8 cellular contexts compared by ENCODE assay signal in genomic region chr13:52617070-52618060, GRCh38. TPM values are rescaled to one million over a fixed set of nuclear protein-coding genes. Genes with fewer than 3 reads are reported as not detected.
DNase-seq lines count a peak whose midpoint lies in the region; ATAC-seq, FAIRE-seq and TF ChIP-seq lines count a peak whose summit lies in the region.

No MANE protein-coding gene starts in this region.

- no peaks in the 10 kb centered on the region for H3K36me3 Mint-ChIP-seq in astrocyte (ENCODE audit: low read depth, unreplicated experiment)

- H3K27me3 Mint-ChIP-seq in astrocyte (ENCODE audit: low read depth, unreplicated experiment): no peaks in the 10 kb centered on the region

- H3K27ac Mint-ChIP-seq in astrocyte (ENCODE audit: unreplicated experiment): peak overlapping the region; percentile 96

- H3K9me3 Mint-ChIP-seq in astrocyte (ENCODE audit: unreplicated experiment): no peaks in the 10 kb centered on the region

- WGBS in hepatocyte (ENCODE audit: low lambda C conversion rate, missing lambda C conversion rate): 2% methylated on average over 51 of the region's 51 CpGs

- ATAC-seq in HG02970 (IDR thresholded peaks at IDR 0.05; ENCODE audit: low FRiP score, unreplicated experiment): peak; percentile 95

- H3K4me1 Mint-ChIP-seq in astrocyte (ENCODE audit: low read depth, unreplicated experiment): peaks cover 4% of the 10 kb centered on the region

- no peaks in the 10 kb centered on the region for H3K27me3 ChIP-seq in astrocyte (ENCODE audit: insufficient read depth, low read length)
- H3K27me3 ChIP-seq in hepatocyte: no peaks in the 10 kb centered on the region

- H3K4me2 ChIP-seq in astrocyte (ENCODE audit: low read length) (peak overlapping the region; percentile 88), hepatocyte (peak overlapping the region; percentile 82)

- no peaks in the 10 kb centered on the region for H4K20me1 ChIP-seq in astrocyte (ENCODE audit: insufficient read depth, low read length)
- H4K20me1 ChIP-seq in hepatocyte (ENCODE audit: insufficient read depth, poor library complexity, severe bottlenecking): no peaks in the 10 kb centered on the region

- no peaks in the 10 kb centered on the region for H3K36me3 ChIP-seq in astrocyte (ENCODE audit: insufficient read depth, low read length)
- H3K36me3 ChIP-seq in hepatocyte (replicated peaks; ENCODE audit: insufficient read depth, low read depth): no peaks in the 10 kb centered on the region

- H3K9me3 ChIP-seq in astrocyte (ENCODE audit: insufficient read depth, low read depth, low read length) (no peaks in the 10 kb centered on the region), hepatocyte (ENCODE audit: low read depth) (no peaks in the 10 kb centered on the region)

- H3K9ac ChIP-seq in astrocyte (ENCODE audit: low read length): peak overlapping the region; percentile 96

- TF ChIP-seq CTCF in astrocyte (IDR thresholded peaks at IDR 0.05; ENCODE audit: insufficient read depth, low read depth, low read length): no peak
- TF ChIP-seq CTCF in hepatocyte (IDR thresholded peaks at IDR 0.05; ENCODE audit: poor library complexity): no peak

- H3K4me1 ChIP-seq in astrocyte (ENCODE audit: insufficient read depth, low read length): peaks cover 5% of the 10 kb centered on the region
- no peaks in the 10 kb centered on the region for H3K4me1 ChIP-seq in hepatocyte (ENCODE audit: insufficient read depth)

- peak overlapping the region; percentile 100 for H3K4me3 Mint-ChIP-seq in astrocyte (ENCODE audit: unreplicated experiment)

- DNase-seq in GM18507 (ENCODE audit: extremely low spot score, insufficient read length, low read depth) (peak; percentile 77), NCI-H187 treated with DMSO at 0.1 percent for 48 hours (lab: John Stamatoyannopoulos, UW) (peak; percentile 47), T-helper 2 cell (peak; percentile 45 to 93 (median 76)), astrocyte (ENCODE audit: low read depth) (peak; percentile 76), hepatocyte (ENCODE audit: low spot score) (peak; percentile 90), retina (peak; percentile 92), amniotic stem cell (lab: John Stamatoyannopoulos, UW) (no peak)

- H2AFZ ChIP-seq in astrocyte (ENCODE audit: low read depth, low read length) (peak overlapping the region; percentile 91), hepatocyte (peak overlapping the region; percentile 85)

- peak; percentile 81 for FAIRE-seq in GM18507 (lab: Jason Lieb, UNC)
- no peak for FAIRE-seq in astrocyte (lab: Jason Lieb, UNC)

- no peaks in the 10 kb centered on the region for H3K9me2 ChIP-seq in hepatocyte (replicated peaks; ENCODE audit: insufficient read depth)

- H3K27ac ChIP-seq in astrocyte (ENCODE audit: low read depth, low read length) (peak overlapping the region; percentile 50), hepatocyte (peak overlapping the region; percentile 81)

- H3K4me3 ChIP-seq in astrocyte (ENCODE audit: insufficient read depth, low read depth, low read length): peak overlapping the region; percentile 98
- H3K4me3 ChIP-seq in hepatocyte: peak overlapping the region; percentile 91

- H3K79me2 ChIP-seq in astrocyte (ENCODE audit: insufficient read depth, low read length): peaks cover 27% of the 10 kb centered on the region
- H3K79me2 ChIP-seq in hepatocyte: peaks cover 29% of the 10 kb centered on the region

RNA-seq across cellular contexts. Expression of gene HNRNPA1L2, which starts 24.9 kb away (rescaled TPM):
- 6.4 and 6.7 TPM in 2 replicates for total RNA-seq in astrocyte
- total RNA-seq in hepatocyte: 2.2 and 2.7 TPM in 2 replicates
- polyA plus RNA-seq in hepatocyte: 6.2 and 7.0 TPM in 2 replicates

RNA-seq across cellular contexts. Expression of gene SUGT1, which starts 35.3 kb away (rescaled TPM):
- total RNA-seq in astrocyte (79.3 and 87.3 TPM in 2 replicates), hepatocyte (38.9 and 52.3 TPM in 2 replicates)
- 46.3 and 51.1 TPM in 2 replicates for polyA plus RNA-seq in hepatocyte
